9 cellular contexts compared by ENCODE assay signal in genomic region chr10:1048349-1048731, GRCh38. TPM values are rescaled to one million over a fixed set of nuclear protein-coding genes. Genes with fewer than 3 reads are reported as not detected.
DNase-seq lines count a peak whose midpoint lies in the region; ATAC-seq and TF ChIP-seq lines count a peak whose summit lies in the region.
"Had no signal": no experiment of that assay in that cellular context is flagged by ENCODE, and none has a peak within 500 bp of the region (broad histone marks: within the 10 kb centered on the region; RNA-seq: fewer than 3 reads in every experiment).

No MANE protein-coding gene starts in this region.

- H3K36me3 Mint-ChIP-seq in GM23338 (ENCODE audit: low read depth) = peaks cover 43% of the 10 kb centered on the region
- H3K36me3 Mint-ChIP-seq in naive thymus-derived CD8-positive, alpha-beta T cell = peaks cover 0 to 20% (median 4%) of the 10 kb centered on the region in 3 donors

- peaks cover 25% of the 10 kb centered on the region for H3K27me3 Mint-ChIP-seq in GM23338 (ENCODE audit: insufficient read depth, low read depth, poor library complexity)
- no peaks in the 10 kb centered on the region for H3K27me3 Mint-ChIP-seq in naive thymus-derived CD8-positive, alpha-beta T cell

- H3K4me3 ChIP-seq in AG04449 (ENCODE audit: low read depth, low read length) = peak overlapping the region; percentile 95
- peak overlapping the region; percentile 95 for H3K4me3 ChIP-seq in GM23338

- ATAC-seq in GM23338 (no peak; the same call in 2 of the 3 replicates), HG02588 (IDR thresholded peaks at IDR 0.05; ENCODE audit: unreplicated experiment) (no peak), GM21515 (IDR thresholded peaks at IDR 0.05; ENCODE audit: unreplicated experiment) (no peak)
- peak; percentile 26 to 29 for ATAC-seq in naive thymus-derived CD8-positive, alpha-beta T cell

- DNase-seq in AG04449 (ENCODE audit: low read depth, low spot score) = no peak
- DNase-seq in GM23338 (ENCODE audit: low spot score) = no peak
- peak; percentile 0 for DNase-seq in SW480 (ENCODE audit: low spot score)
- no peak for DNase-seq in epithelial cell of prostate (ENCODE audit: low read depth, low spot score)
- peak in 7 of 10 donors; percentile 45 to 81 (median 77) for DNase-seq in naive thymus-derived CD8-positive, alpha-beta T cell
- no peak for DNase-seq in COLO829 (ENCODE audit: low spot score)

- no peak overlapping the region for H2AFZ ChIP-seq in GM23338

- peaks cover 26% of the 10 kb centered on the region; the same call in 1 of the 2 replicates for H3F3A ChIP-seq in GM23338 (replicated peaks; ENCODE audit: low read depth)

- peaks cover 11% of the 10 kb centered on the region; the same call in 1 of the 2 replicates for H3K36me3 ChIP-seq in GM23338 (ENCODE audit: insufficient read depth)

- H3K4me3 Mint-ChIP-seq in GM23338 = peak overlapping the region; percentile 97
- H3K4me3 Mint-ChIP-seq in naive thymus-derived CD8-positive, alpha-beta T cell = peak overlapping the region; percentile 91 to 97 (median 94)

- peaks cover 22% of the 10 kb centered on the region for H3K4me1 ChIP-seq in GM23338 (ENCODE audit: insufficient read depth)

- peaks cover 26% of the 10 kb centered on the region for H3K4me1 Mint-ChIP-seq in GM23338
- peaks cover 29 to 76% (median 67%) of the 10 kb centered on the region in 4 donors for H3K4me1 Mint-ChIP-seq in naive thymus-derived CD8-positive, alpha-beta T cell

- H3K4me2 ChIP-seq in GM23338 = peak overlapping the region; percentile 77

- CTCF ChIA-PET in AG04449 (lab: Yijun Ruan, JAX) = no interaction called here

- H3K27ac Mint-ChIP-seq in GM23338 = peak overlapping the region; percentile 99
- peak overlapping the region; percentile 94 to 99 (median 98) for H3K27ac Mint-ChIP-seq in naive thymus-derived CD8-positive, alpha-beta T cell

- TF ChIP-seq CTCF in AG04449 (IDR thresholded peaks at IDR 0.05; ENCODE audit: insufficient read depth, low read length, missing control alignments) (no peak), GM23338 (conservative IDR thresholded peaks at IDR 0.05; ENCODE audit: low read depth in 2 of 2) (no peak)

- H3K79me2 ChIP-seq in GM23338 (replicated peaks; ENCODE audit: insufficient read depth) = peaks cover 79% of the 10 kb centered on the region

- POLR2A ChIA-PET in AG04449 (lab: Yijun Ruan, JAX) = interaction anchor here (0.6 to 2.0 kb wide), 4 partner anchors 12 to 208 kb away, joined by 3 to 17 read pairs (median 5); partner anchors contain the start of gene GTPBP4
- POLR2A ChIA-PET in naive thymus-derived CD8-positive, alpha-beta T cell (lab: Charles Lee) = interaction anchor here (0.7 to 2.9 kb wide), 11 partner anchors 10 to 117 kb away, joined by 3 to 26 read pairs (median 5); partner anchors contain the start of genes GTPBP4 and LARP4B

- no peaks in the 10 kb centered on the region for H3K9me3 Mint-ChIP-seq in GM23338
- H3K9me3 Mint-ChIP-seq in naive thymus-derived CD8-positive, alpha-beta T cell = no peaks in the 10 kb centered on the region

- no peaks in the 10 kb centered on the region for H3K9me2 ChIP-seq in GM23338 (ENCODE audit: insufficient read depth)

- H4K20me1 ChIP-seq in GM23338 (replicated peaks; ENCODE audit: insufficient read depth) = peaks cover 39% of the 10 kb centered on the region

- no peaks in the 10 kb centered on the region for H3K27me3 ChIP-seq in GM23338 (ENCODE audit: insufficient read depth)

- H3K27ac ChIP-seq in GM23338 (ENCODE audit: low read depth) (peak overlapping the region; percentile 98), epithelial cell of prostate (peak overlapping the region; percentile 97)

TF ChIP-seq in GM23338, 12 proteins besides CTCF, POLR2A, EP300 and RAD21 (continues in another document):
- TF ChIP-seq POLR2AphosphoS5 (IDR thresholded peaks at IDR 0.05; ENCODE audit: low read depth) = no peak
- TF ChIP-seq CREB1 (CRISPR knock-in tag; IDR thresholded peaks at IDR 0.05; ENCODE audit: low read depth) = no peak; the same call in 1 of the 2 replicates
- TF ChIP-seq ZNF114 (CRISPR knock-in tag; IDR thresholded peaks at IDR 0.05) = no peak
- no peak for TF ChIP-seq JUNB (IDR thresholded peaks at IDR 0.05; ENCODE audit: unreplicated experiment)
- TF ChIP-seq, protein P1, sequence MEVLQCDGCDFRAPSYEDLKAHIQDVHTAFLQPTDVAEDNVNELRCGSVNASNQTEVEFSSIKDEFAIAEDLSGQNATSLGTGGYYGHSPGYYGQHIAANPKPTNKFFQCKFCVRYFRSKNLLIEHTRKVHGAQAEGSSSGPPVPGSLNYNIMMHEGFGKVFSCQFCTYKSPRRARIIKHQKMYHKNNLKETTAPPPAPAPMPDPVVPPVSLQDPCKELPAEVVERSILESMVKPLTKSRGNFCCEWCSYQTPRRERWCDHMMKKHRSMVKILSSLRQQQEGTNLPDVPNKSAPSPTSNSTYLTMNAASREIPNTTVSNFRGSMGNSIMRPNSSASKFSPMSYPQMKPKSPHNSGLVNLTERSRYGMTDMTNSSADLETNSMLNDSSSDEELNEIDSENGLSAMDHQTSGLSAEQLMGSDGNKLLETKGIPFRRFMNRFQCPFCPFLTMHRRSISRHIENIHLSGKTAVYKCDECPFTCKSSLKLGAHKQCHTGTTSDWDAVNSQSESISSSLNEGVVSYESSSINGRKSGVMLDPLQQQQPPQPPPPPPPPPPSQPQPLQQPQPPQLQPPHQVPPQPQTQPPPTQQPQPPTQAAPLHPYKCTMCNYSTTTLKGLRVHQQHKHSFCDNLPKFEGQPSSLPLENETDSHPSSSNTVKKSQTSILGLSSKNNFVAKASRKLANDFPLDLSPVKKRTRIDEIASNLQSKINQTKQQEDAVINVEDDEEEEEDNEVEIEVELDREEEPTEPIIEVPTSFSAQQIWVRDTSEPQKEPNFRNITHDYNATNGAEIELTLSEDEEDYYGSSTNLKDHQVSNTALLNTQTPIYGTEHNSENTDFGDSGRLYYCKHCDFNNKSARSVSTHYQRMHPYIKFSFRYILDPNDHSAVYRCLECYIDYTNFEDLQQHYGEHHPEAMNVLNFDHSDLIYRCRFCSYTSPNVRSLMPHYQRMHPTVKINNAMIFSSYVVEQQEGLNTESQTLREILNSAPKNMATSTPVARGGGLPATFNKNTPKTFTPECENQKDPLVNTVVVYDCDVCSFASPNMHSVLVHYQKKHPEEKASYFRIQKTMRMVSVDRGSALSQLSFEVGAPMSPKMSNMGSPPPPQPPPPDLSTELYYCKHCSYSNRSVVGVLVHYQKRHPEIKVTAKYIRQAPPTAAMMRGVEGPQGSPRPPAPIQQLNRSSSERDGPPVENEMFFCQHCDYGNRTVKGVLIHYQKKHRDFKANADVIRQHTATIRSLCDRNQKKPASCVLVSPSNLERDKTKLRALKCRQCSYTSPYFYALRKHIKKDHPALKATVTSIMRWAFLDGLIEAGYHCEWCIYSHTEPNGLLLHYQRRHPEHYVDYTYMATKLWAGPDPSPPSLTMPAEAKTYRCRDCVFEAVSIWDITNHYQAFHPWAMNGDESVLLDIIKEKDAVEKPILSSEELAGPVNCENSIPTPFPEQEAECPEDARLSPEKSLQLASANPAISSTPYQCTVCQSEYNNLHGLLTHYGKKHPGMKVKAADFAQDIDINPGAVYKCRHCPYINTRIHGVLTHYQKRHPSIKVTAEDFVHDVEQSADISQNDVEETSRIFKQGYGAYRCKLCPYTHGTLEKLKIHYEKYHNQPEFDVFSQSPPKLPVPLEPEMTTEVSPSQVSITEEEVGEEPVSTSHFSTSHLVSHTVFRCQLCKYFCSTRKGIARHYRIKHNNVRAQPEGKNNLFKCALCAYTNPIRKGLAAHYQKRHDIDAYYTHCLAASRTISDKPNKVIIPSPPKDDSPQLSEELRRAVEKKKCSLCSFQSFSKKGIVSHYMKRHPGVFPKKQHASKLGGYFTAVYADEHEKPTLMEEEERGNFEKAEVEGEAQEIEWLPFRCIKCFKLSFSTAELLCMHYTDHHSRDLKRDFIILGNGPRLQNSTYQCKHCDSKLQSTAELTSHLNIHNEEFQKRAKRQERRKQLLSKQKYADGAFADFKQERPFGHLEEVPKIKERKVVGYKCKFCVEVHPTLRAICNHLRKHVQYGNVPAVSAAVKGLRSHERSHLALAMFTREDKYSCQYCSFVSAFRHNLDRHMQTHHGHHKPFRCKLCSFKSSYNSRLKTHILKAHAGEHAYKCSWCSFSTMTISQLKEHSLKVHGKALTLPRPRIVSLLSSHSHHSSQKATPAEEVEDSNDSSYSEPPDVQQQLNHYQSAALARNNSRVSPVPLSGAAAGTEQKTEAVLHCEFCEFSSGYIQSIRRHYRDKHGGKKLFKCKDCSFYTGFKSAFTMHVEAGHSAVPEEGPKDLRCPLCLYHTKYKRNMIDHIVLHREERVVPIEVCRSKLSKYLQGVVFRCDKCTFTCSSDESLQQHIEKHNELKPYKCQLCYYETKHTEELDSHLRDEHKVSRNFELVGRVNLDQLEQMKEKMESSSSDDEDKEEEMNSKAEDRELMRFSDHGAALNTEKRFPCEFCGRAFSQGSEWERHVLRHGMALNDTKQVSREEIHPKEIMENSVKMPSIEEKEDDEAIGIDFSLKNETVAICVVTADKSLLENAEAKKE (CRISPR knock-in tag; IDR thresholded peaks at IDR 0.05) = no peak
- no peak for TF ChIP-seq ZNF331 (CRISPR knock-in tag; IDR thresholded peaks at IDR 0.05; ENCODE audit: low read depth)
- TF ChIP-seq, protein P2, sequence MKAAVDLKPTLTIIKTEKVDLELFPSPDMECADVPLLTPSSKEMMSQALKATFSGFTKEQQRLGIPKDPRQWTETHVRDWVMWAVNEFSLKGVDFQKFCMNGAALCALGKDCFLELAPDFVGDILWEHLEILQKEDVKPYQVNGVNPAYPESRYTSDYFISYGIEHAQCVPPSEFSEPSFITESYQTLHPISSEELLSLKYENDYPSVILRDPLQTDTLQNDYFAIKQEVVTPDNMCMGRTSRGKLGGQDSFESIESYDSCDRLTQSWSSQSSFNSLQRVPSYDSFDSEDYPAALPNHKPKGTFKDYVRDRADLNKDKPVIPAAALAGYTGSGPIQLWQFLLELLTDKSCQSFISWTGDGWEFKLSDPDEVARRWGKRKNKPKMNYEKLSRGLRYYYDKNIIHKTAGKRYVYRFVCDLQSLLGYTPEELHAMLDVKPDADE (IDR thresholded peaks at IDR 0.05) = no peak
- no peak for TF ChIP-seq STAT1 (IDR thresholded peaks at IDR 0.05; ENCODE audit: unreplicated experiment)

RNA-seq across cellular contexts. Expression of gene IDI1, which starts 0.6 kb away (rescaled TPM):
- 147 and 154 TPM in 2 replicates for total RNA-seq in GM23338 (2014; rRNA removed; shearing (Covaris generic))
- 99.0 and 119 TPM in 2 replicates for polyA plus RNA-seq in GM23338 (2016; fragmentation: Nextera tagmentation; extraction: Ambion mirVana)
- 10 to 100 TPM; 29.0 to 33.9 TPM for total RNA-seq in naive thymus-derived CD8-positive, alpha-beta T cell
- polyA plus RNA-seq in naive thymus-derived CD8-positive, alpha-beta T cell = 10 to 100 TPM; 31.0 to 53.5 (median 33.9) TPM

RNA-seq across cellular contexts. Expression of gene WDR37, which starts 7.8 kb away (rescaled TPM):
- 9.7 and 10.2 TPM in 2 replicates for total RNA-seq in GM23338 (2014; rRNA removed; shearing (Covaris generic))
- 6.0 TPM in 2 replicates for polyA plus RNA-seq in GM23338 (2016; fragmentation: Nextera tagmentation; extraction: Ambion mirVana)
- total RNA-seq in naive thymus-derived CD8-positive, alpha-beta T cell = 10 to 100 TPM; 46.8 to 49.4 TPM
- 10 to 100 TPM; 15.9 to 21.6 (median 18.0) TPM for polyA plus RNA-seq in naive thymus-derived CD8-positive, alpha-beta T cell

RNA-seq across cellular contexts. Expression of gene IDI2, which starts 22.7 kb away (rescaled TPM):
- not detected in 2 replicates for total RNA-seq in GM23338 (2014; rRNA removed; shearing (Covaris generic))
- not detected in 2 replicates for polyA plus RNA-seq in GM23338 (2016; fragmentation: Nextera tagmentation; extraction: Ambion mirVana)
- total RNA-seq in naive thymus-derived CD8-positive, alpha-beta T cell = not detected
- polyA plus RNA-seq in naive thymus-derived CD8-positive, alpha-beta T cell = not detected
- total RNA-seq: renal cortical epithelial cell had no signal

Comparison
In these comparisons a context has a peak if more than half of its experiments do, and no peak if none do; other contexts are left out.
1. DNase-seq: peak in SW480 (single experiment) and naive thymus-derived CD8-positive, alpha-beta T cell (7 of 10); none in AG04449 (single experiment), GM23338 (single experiment), epithelial cell of prostate (single experiment) and COLO829 (single experiment).
2. ATAC-seq: peak in naive thymus-derived CD8-positive, alpha-beta T cell (2 of 2); none in GM23338 (single experiment), HG02588 (single experiment) and GM21515 (single experiment).